ENCODE assay signal across 8 cellular contexts in the genomic region with DNA sequence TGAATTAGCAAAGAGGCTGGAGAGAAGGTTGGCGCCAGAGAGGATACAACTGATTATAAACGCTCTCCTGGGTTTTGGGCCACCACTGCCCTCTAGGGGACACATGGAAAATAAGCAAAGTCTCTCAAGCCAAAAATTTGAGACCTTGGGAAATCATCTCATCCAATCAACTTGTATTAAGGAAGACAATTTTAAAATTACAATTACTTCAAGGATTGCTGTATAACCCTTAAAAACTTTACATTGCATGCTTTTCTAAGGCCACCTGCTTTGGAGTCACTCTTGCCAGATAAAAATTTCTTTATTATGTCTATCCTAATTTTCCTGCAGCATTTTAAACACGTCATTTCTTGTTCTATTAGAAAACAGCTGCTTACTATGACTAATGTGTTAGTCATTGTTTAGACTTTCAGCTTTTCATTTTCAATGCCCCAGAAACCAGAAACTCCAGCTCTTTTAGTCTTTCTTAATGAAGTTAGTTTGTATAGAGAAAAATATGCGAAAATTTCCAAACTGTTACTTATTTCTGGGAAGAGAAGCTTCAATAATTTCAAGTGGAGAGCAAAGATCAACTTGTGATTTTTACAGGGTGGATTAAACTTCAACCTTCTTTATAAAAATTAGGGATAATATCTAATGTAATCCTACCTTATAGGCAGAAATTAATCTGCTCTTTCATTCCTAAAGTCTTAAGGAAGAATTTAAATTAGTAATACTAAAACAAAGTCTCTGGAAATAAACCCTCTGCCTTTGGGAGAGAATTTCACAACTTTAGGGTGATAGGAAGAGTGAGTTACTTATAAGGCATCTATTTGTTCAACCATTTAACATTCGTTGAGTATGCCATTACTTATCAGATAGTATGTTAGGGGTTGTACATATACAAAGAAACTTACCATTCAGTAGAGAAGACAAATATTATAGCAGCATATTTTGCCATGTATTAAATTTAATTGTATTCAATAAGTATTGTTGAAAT. TPM values are rescaled to one million over a fixed set of nuclear protein-coding genes. Genes with fewer than 3 reads are reported as not detected.
DNase-seq lines count a peak whose midpoint lies in the region; ATAC-seq, FAIRE-seq and TF ChIP-seq lines count a peak whose summit lies in the region.

No MANE protein-coding gene starts in this region.

- no peaks in the 10 kb centered on the region for H3K36me3 ChIP-seq in HUES48 (ENCODE audit: control insufficient read depth, insufficient read depth, low read length)
- no peaks in the 10 kb centered on the region for H3K36me3 ChIP-seq in astrocyte (ENCODE audit: insufficient read depth, low read length)
- H3K36me3 ChIP-seq in psoas muscle (ENCODE audit: insufficient read depth in 1 of 2, low read depth in 1 of 2): no peaks in the 10 kb centered on the region

- intact Hi-C loops in left ventricle myocardium superior (cut with micrococcal nuclease): loop anchor here (5.0 to 10.0 kb wide), 2 partner anchors 77 to 320 kb away; no protein-coding TSS in a partner anchor
- intact Hi-C loops in psoas muscle (cut with DNase I): loop anchor here (2.0 to 5.0 kb wide), 3 partner anchors 92 to 323 kb away; no protein-coding TSS in a partner anchor

- no peak overlapping the region for H2AFZ ChIP-seq in astrocyte (ENCODE audit: low read depth, low read length)

- peak overlapping the region; percentile 51 for H3K4me3 Mint-ChIP-seq in astrocyte (ENCODE audit: unreplicated experiment)

- H3K4me1 Mint-ChIP-seq in astrocyte (ENCODE audit: low read depth, unreplicated experiment): peaks cover 45% of the 10 kb centered on the region

- no peaks in the 10 kb centered on the region for H3K27me3 Mint-ChIP-seq in astrocyte (ENCODE audit: low read depth, unreplicated experiment)

- no peaks in the 10 kb centered on the region for H3K79me2 ChIP-seq in astrocyte (ENCODE audit: insufficient read depth, low read length)

- TF ChIP-seq CTCF in AG09319 (IDR thresholded peaks at IDR 0.05; ENCODE audit: low read depth, low read length) (peak; percentile 76), GM13976 (IDR thresholded peaks at IDR 0.05; ENCODE audit: borderline replicate concordance, control extremely low read depth, extremely low read depth, insufficient read depth, missing control alignments) (peak; percentile 68), astrocyte (IDR thresholded peaks at IDR 0.05; ENCODE audit: insufficient read depth, low read depth, low read length) (peak; percentile 80), psoas muscle (IDR thresholded peaks at IDR 0.05) (peak; percentile 85)

- peak overlapping the region; percentile 69 for H3K4me2 ChIP-seq in astrocyte (ENCODE audit: low read length)

- ATAC-seq in left ventricle myocardium superior (peak; percentile 94), psoas muscle (peak; percentile 87 to 97 (median 90))

- 20 to 36% (median 23%) methylated on average over 5 of the region's 5 CpGs for whole genome bisulfite sequencing in psoas muscle, 3 donors

- FAIRE-seq in astrocyte (lab: Jason Lieb, UNC): peak; percentile 81

- DNase-seq in AG09319 (ENCODE audit: extremely low read depth, low read depth) (peak; percentile 81), GM13976 (ENCODE audit: low spot score) (peak; percentile 28), RPMI8226 (peak; percentile 66), astrocyte (ENCODE audit: low read depth) (peak; percentile 85), left ventricle myocardium superior (peak; percentile 57), psoas muscle (peak; percentile 59 to 71), NCI-H187 treated with DMSO at 0.1 percent for 48 hours (lab: John Stamatoyannopoulos, UW) (no peak)

- H3K27ac ChIP-seq in HUES48 (ENCODE audit: low read depth, low read length) (peak overlapping the region; percentile 57), astrocyte (ENCODE audit: low read depth, low read length) (peak overlapping the region; percentile 80), psoas muscle (peak overlapping the region; percentile 31)

- peak overlapping the region; percentile 99 for H3K27ac Mint-ChIP-seq in astrocyte (ENCODE audit: unreplicated experiment)

- peaks cover 2% of the 10 kb centered on the region for H3K9me3 Mint-ChIP-seq in astrocyte (ENCODE audit: unreplicated experiment)

- H3K4me1 ChIP-seq in HUES48 (ENCODE audit: control insufficient read depth, insufficient read depth, low read length): peaks cover 11% of the 10 kb centered on the region; the same call in 1 of the 2 replicates
- H3K4me1 ChIP-seq in astrocyte (ENCODE audit: insufficient read depth, low read length): peaks cover 27% of the 10 kb centered on the region
- H3K4me1 ChIP-seq in psoas muscle: peaks cover 21% of the 10 kb centered on the region

- H3K4me3 ChIP-seq in HUES48 (ENCODE audit: low read depth, low read length) (no peak overlapping the region), astrocyte (ENCODE audit: insufficient read depth, low read depth, low read length) (no peak overlapping the region), psoas muscle (no peak overlapping the region)

- no peaks in the 10 kb centered on the region for H4K20me1 ChIP-seq in astrocyte (ENCODE audit: insufficient read depth, low read length)

- H3K27me3 ChIP-seq in HUES48 (ENCODE audit: control insufficient read depth, insufficient read depth, low read length): no peaks in the 10 kb centered on the region
- no peaks in the 10 kb centered on the region for H3K27me3 ChIP-seq in astrocyte (ENCODE audit: insufficient read depth, low read length)
- no peaks in the 10 kb centered on the region for H3K27me3 ChIP-seq in psoas muscle (ENCODE audit: insufficient read depth in 3 of 3, low read length in 2 of 3)

- H3K36me3 Mint-ChIP-seq in astrocyte (ENCODE audit: low read depth, unreplicated experiment): no peaks in the 10 kb centered on the region

- H3K9ac ChIP-seq in HUES48 (ENCODE audit: low read depth, low read length): no peak overlapping the region
- H3K9ac ChIP-seq in astrocyte (ENCODE audit: low read length): peak overlapping the region; percentile 64

- in situ Hi-C loops in GM13976 (cut with MboI; ENCODE audit: low sequenced_read_pairs, unreplicated experiment): loop anchor here (10.0 kb wide), 1 partner anchor 150 kb away; no protein-coding TSS in a partner anchor

- H3K9me3 ChIP-seq in HUES48 (ENCODE audit: control insufficient read depth, insufficient read depth, low read length) (no peaks in the 10 kb centered on the region), astrocyte (ENCODE audit: insufficient read depth, low read depth, low read length) (no peaks in the 10 kb centered on the region), psoas muscle (no peaks in the 10 kb centered on the region)

RNA-seq across cellular contexts. Expression of gene RHOBTB1, which starts 20.6 kb away (rescaled TPM):
- 43.0 and 46.5 TPM in 2 replicates for total RNA-seq in astrocyte
- 13.5 TPM for total RNA-seq in left ventricle myocardium superior
- 10 to 100 TPM; 20.8 to 47.4 (median 30.7) TPM for total RNA-seq in psoas muscle
- 10 to 100 TPM in 2 of 3 donors, 1 to 10 TPM in 1; 1.8 to 28.4 (median 13.6) TPM for polyA plus RNA-seq in psoas muscle
